16 cellular contexts compared by ENCODE assay signal in genomic region chr13:74560325-74560724, GRCh38.
DNase-seq lines count a peak whose midpoint lies in the region; ATAC-seq and TF ChIP-seq lines count a peak whose summit lies in the region.
"Had no signal": no experiment of that assay in that cellular context is flagged by ENCODE, and none has a peak within 500 bp of the region (broad histone marks: within the 10 kb centered on the region; RNA-seq: fewer than 3 reads in every experiment).

No MANE protein-coding gene starts in this region.

- 91 to 95% methylated on average over 4 of the region's 4 CpGs for WGBS in heart right ventricle, 2 donors

- intact Hi-C loops in heart right ventricle (cut with DNase I): loop anchor here in 1 of 10 donors (10.0 kb wide), 1 partner anchor 654 kb away; no protein-coding TSS in a partner anchor

- no peaks in the 10 kb centered on the region for H3K4me1 ChIP-seq in heart right ventricle

- no peaks in the 10 kb centered on the region for H3K27me3 Mint-ChIP-seq in memory B cell
- H3K27me3 Mint-ChIP-seq in naive thymus-derived CD8-positive, alpha-beta T cell: peaks cover 0 to 8% (median 1%) of the 10 kb centered on the region in 5 donors
- H3K27me3 Mint-ChIP-seq: activated T-helper 17 cell treated with anti-CD3 and anti-CD28 coated beads, Interleukin-2, amount 50 U/mL, for 72 hours had no signal

- ATAC-seq in GM18907 (IDR thresholded peaks at IDR 0.05; ENCODE audit: unreplicated experiment) (peak; percentile 84), GM21576 (IDR thresholded peaks at IDR 0.05; ENCODE audit: unreplicated experiment) (peak; percentile 72), HG03139 (IDR thresholded peaks at IDR 0.05; ENCODE audit: unreplicated experiment) (peak; percentile 60), memory B cell (ENCODE audit: low read depth) (peak; percentile 43), heart right ventricle (no peak)
- ATAC-seq in naive thymus-derived CD8-positive, alpha-beta T cell: no peak
- ATAC-seq: activated T-helper 17 cell treated with anti-CD3 and anti-CD28 coated beads, Interleukin-2, amount 50 U/mL, for 72 hours; effector memory CD8-positive, alpha-beta T cell; Panc1; sciatic nerve had no signal

- no peak for TF ChIP-seq CTCF in heart right ventricle (IDR thresholded peaks at IDR 0.05)

- no peaks in the 10 kb centered on the region for H3K36me3 Mint-ChIP-seq in memory B cell
- H3K36me3 Mint-ChIP-seq in naive thymus-derived CD8-positive, alpha-beta T cell: no peaks in the 10 kb centered on the region
- H3K36me3 Mint-ChIP-seq: CD4-positive, alpha-beta memory T cell had no signal

- no peaks in the 10 kb centered on the region for H3K27me3 ChIP-seq in heart right ventricle

- H3K4me3 Mint-ChIP-seq in memory B cell: no peak overlapping the region
- no peak overlapping the region for H3K4me3 Mint-ChIP-seq in naive thymus-derived CD8-positive, alpha-beta T cell
- H3K4me3 Mint-ChIP-seq: activated T-helper 17 cell treated with anti-CD3 and anti-CD28 coated beads, Interleukin-2, amount 50 U/mL, for 72 hours; CD4-positive, alpha-beta memory T cell; effector memory CD8-positive, alpha-beta T cell had no signal

- DNase-seq in memory B cell (ENCODE audit: low spot score in 2 of 2) (no peak), heart right ventricle (no peak), AML-193 (lab: John Stamatoyannopoulos, UW) (no peak)
- DNase-seq in naive thymus-derived CD8-positive, alpha-beta T cell: no peak
- DNase-seq: activated CD4-positive, alpha-beta T cell treated with anti-CD3 and anti-CD28 coated beads for 48 hours; CD4-positive, alpha-beta memory T cell; effector memory CD8-positive, alpha-beta T cell; foreskin melanocyte; GDM1; substantia nigra had no signal

- H3K9me3 Mint-ChIP-seq in memory B cell: no peaks in the 10 kb centered on the region
- no peaks in the 10 kb centered on the region for H3K9me3 Mint-ChIP-seq in naive thymus-derived CD8-positive, alpha-beta T cell
- H3K9me3 Mint-ChIP-seq: activated T-helper 17 cell treated with anti-CD3 and anti-CD28 coated beads, Interleukin-2, amount 50 U/mL, for 72 hours; effector memory CD8-positive, alpha-beta T cell had no signal

- no peak overlapping the region for H3K4me3 ChIP-seq in heart right ventricle

- H3K27ac Mint-ChIP-seq in memory B cell: no peak overlapping the region
- no peak overlapping the region for H3K27ac Mint-ChIP-seq in naive thymus-derived CD8-positive, alpha-beta T cell
- H3K27ac Mint-ChIP-seq: activated T-helper 17 cell treated with anti-CD3 and anti-CD28 coated beads, Interleukin-2, amount 50 U/mL, for 72 hours; CD4-positive, alpha-beta memory T cell; effector memory CD8-positive, alpha-beta T cell had no signal

- POLR2A ChIA-PET in naive thymus-derived CD8-positive, alpha-beta T cell (lab: Charles Lee): no interaction called here

- H3K4me1 Mint-ChIP-seq in memory B cell: peaks cover 8% of the 10 kb centered on the region
- H3K4me1 Mint-ChIP-seq in naive thymus-derived CD8-positive, alpha-beta T cell: peaks cover 0 to 18% (median 1%) of the 10 kb centered on the region in 4 donors
- H3K4me1 Mint-ChIP-seq: activated T-helper 17 cell treated with anti-CD3 and anti-CD28 coated beads, Interleukin-2, amount 50 U/mL, for 72 hours; CD4-positive, alpha-beta memory T cell had no signal

- no peak overlapping the region for H3K27ac ChIP-seq in heart right ventricle

- no peaks in the 10 kb centered on the region for H3K36me3 ChIP-seq in heart right ventricle

- no peaks in the 10 kb centered on the region for H3K9me3 ChIP-seq in heart right ventricle

Comparison
In these comparisons a context has a peak if more than half of its experiments do, and no peak if none do; other contexts are left out.
1. ATAC-seq: peak in GM18907 (single experiment), GM21576 (single experiment), HG03139 (single experiment) and memory B cell (single experiment); none in heart right ventricle (0 of 8) and naive thymus-derived CD8-positive, alpha-beta T cell (0 of 2).